In genomic region chr11:78187366-78188011, GRCh38 we compare ENCODE assay signal across 8 cellular contexts. TPM values are rescaled to one million over a fixed set of nuclear protein-coding genes. Genes with fewer than 3 reads are reported as not detected.
DNase-seq lines count a peak whose midpoint lies in the region; ATAC-seq and TF ChIP-seq lines count a peak whose summit lies in the region.

No MANE protein-coding gene starts in this region.

- DNase-seq in HFF-Myc (ENCODE audit: extremely low read depth, low read depth) (no peak), glutamatergic neuron (no peak), smooth muscle cell (lab: John Stamatoyannopoulos, UW; ENCODE audit: unreplicated experiment) (no peak), activated gamma-delta T cell treated with Interleukin-2 at 50 U/mL for 16 hours (no peak), DMS79 (lab: John Stamatoyannopoulos, UW) (no peak)
- DNase-seq in activated CD4-positive, alpha-beta memory T cell treated with anti-CD3 and anti-CD28 coated beads, Interleukin-2, amount 10 ng/mL, durations not matched to agents 7 days and 5 days: no peak

- POLR2A ChIA-PET in activated CD4-positive, alpha-beta memory T cell treated with anti-CD3 and anti-CD28 coated beads, Interleukin-2, amount 10 ng/mL, durations not matched to agents 7 days and 5 days (lab: Charles Lee): interaction anchor here (0.8 to 3.9 kb wide), 12 partner anchors 12 to 387 kb away, joined by 3 to 27 read pairs (median 4); partner anchors contain the start of genes ALG8, INTS4, NARS2 and RSF1

- peak overlapping the region; percentile 79 for H3K4me3 ChIP-seq in HFF-Myc (replicated peaks; ENCODE audit: low read depth, low read length)
- peak overlapping the region; percentile 87 for H3K4me3 ChIP-seq in smooth muscle cell

- ATAC-seq in HG03378 (IDR thresholded peaks at IDR 0.05; ENCODE audit: unreplicated experiment) (no peak), HG02840 (IDR thresholded peaks at IDR 0.05; ENCODE audit: low FRiP score, unreplicated experiment) (no peak)

- peaks cover 8% of the 10 kb centered on the region for H3K36me3 Mint-ChIP-seq in activated CD4-positive, alpha-beta memory T cell treated with anti-CD3 and anti-CD28 coated beads, Interleukin-2, amount 10 ng/mL, durations not matched to agents 7 days and 5 days (ENCODE audit: low read depth)
- no peaks in the 10 kb centered on the region for H3K36me3 Mint-ChIP-seq in glutamatergic neuron (ENCODE audit: unreplicated experiment)

- no peaks in the 10 kb centered on the region for H3K27me3 Mint-ChIP-seq in activated CD4-positive, alpha-beta memory T cell treated with anti-CD3 and anti-CD28 coated beads, Interleukin-2, amount 10 ng/mL, durations not matched to agents 7 days and 5 days
- peaks cover 12% of the 10 kb centered on the region for H3K27me3 Mint-ChIP-seq in glutamatergic neuron (ENCODE audit: unreplicated experiment)

- H4K20me1 ChIP-seq in smooth muscle cell (ENCODE audit: low read depth): peaks cover 38% of the 10 kb centered on the region

- peak overlapping the region; percentile 83 for H3K27ac ChIP-seq in smooth muscle cell (ENCODE audit: low read depth)

- H3F3A ChIP-seq in smooth muscle cell (ENCODE audit: low read depth): peaks cover 10% of the 10 kb centered on the region

- WGBS in smooth muscle cell (ENCODE audit: low lambda C conversion rate): 44% methylated on average over 18 of the region's 19 CpGs

- H3K9ac ChIP-seq in smooth muscle cell (ENCODE audit: low read depth): peak overlapping the region; percentile 65

- no peaks in the 10 kb centered on the region for H3K9me3 Mint-ChIP-seq in activated CD4-positive, alpha-beta memory T cell treated with anti-CD3 and anti-CD28 coated beads, Interleukin-2, amount 10 ng/mL, durations not matched to agents 7 days and 5 days
- peaks cover 8% of the 10 kb centered on the region for H3K9me3 Mint-ChIP-seq in glutamatergic neuron (ENCODE audit: unreplicated experiment)

- H3K4me1 ChIP-seq in smooth muscle cell (ENCODE audit: low read depth): peaks cover 7% of the 10 kb centered on the region

- H3K27ac Mint-ChIP-seq in activated CD4-positive, alpha-beta memory T cell treated with anti-CD3 and anti-CD28 coated beads, Interleukin-2, amount 10 ng/mL, durations not matched to agents 7 days and 5 days: peak overlapping the region; percentile 82
- peak overlapping the region; percentile 70 for H3K27ac Mint-ChIP-seq in glutamatergic neuron (ENCODE audit: unreplicated experiment)

- H3K79me2 ChIP-seq in smooth muscle cell (ENCODE audit: low read depth): peaks cover 38% of the 10 kb centered on the region

- peak overlapping the region; percentile 21 for H2AFZ ChIP-seq in smooth muscle cell (ENCODE audit: low read depth)

- H3K36me3 ChIP-seq in smooth muscle cell (ENCODE audit: low read depth): no peaks in the 10 kb centered on the region

- peaks cover 41% of the 10 kb centered on the region for H3K4me1 Mint-ChIP-seq in activated CD4-positive, alpha-beta memory T cell treated with anti-CD3 and anti-CD28 coated beads, Interleukin-2, amount 10 ng/mL, durations not matched to agents 7 days and 5 days
- H3K4me1 Mint-ChIP-seq in glutamatergic neuron (ENCODE audit: low read depth, unreplicated experiment): peaks cover 25% of the 10 kb centered on the region

- no peak for TF ChIP-seq CTCF in HFF-Myc (IDR thresholded peaks at IDR 0.05; ENCODE audit: low read depth, low read length, missing control alignments)
- TF ChIP-seq CTCF in glutamatergic neuron (IDR thresholded peaks at IDR 0.05; ENCODE audit: partially characterized antibody, unreplicated experiment): no peak
- TF ChIP-seq CTCF in smooth muscle cell (IDR thresholded peaks at IDR 0.05; ENCODE audit: borderline replicate concordance, insufficient read depth, poor library complexity, severe bottlenecking): no peak

- peak overlapping the region; percentile 98 for H3K4me3 Mint-ChIP-seq in activated CD4-positive, alpha-beta memory T cell treated with anti-CD3 and anti-CD28 coated beads, Interleukin-2, amount 10 ng/mL, durations not matched to agents 7 days and 5 days
- H3K4me3 Mint-ChIP-seq in glutamatergic neuron (ENCODE audit: unreplicated experiment): peak overlapping the region; percentile 93

- peak overlapping the region; percentile 86 for H3K4me2 ChIP-seq in smooth muscle cell

- H3K27me3 ChIP-seq in smooth muscle cell (ENCODE audit: low read depth): no peaks in the 10 kb centered on the region

- no peaks in the 10 kb centered on the region for H3K9me3 ChIP-seq in smooth muscle cell (replicated peaks; ENCODE audit: low read depth)

- CTCF ChIA-PET in activated CD4-positive, alpha-beta memory T cell treated with anti-CD3 and anti-CD28 coated beads, Interleukin-2, amount 10 ng/mL, durations not matched to agents 7 days and 5 days (lab: Charles Lee): interaction anchor here (0.9 to 1.8 kb wide), 3 partner anchors 228 to 377 kb away, joined by 3 to 11 read pairs (median 4); no protein-coding TSS in a partner anchor

RNA-seq across cellular contexts. Expression of gene KCTD21, which starts 0.9 kb away (rescaled TPM):
- 1 to 10 TPM; 7.5 to 9.3 TPM for total RNA-seq in activated CD4-positive, alpha-beta memory T cell treated with anti-CD3 and anti-CD28 coated beads, Interleukin-2, amount 10 ng/mL, durations not matched to agents 7 days and 5 days
- total RNA-seq in glutamatergic neuron (ENCODE audit: unreplicated experiment): 9.7 TPM
- total RNA-seq in smooth muscle cell: 18.5 and 23.5 TPM in 2 replicates
- polyA plus RNA-seq in smooth muscle cell: 4.9 and 6.6 TPM in 2 replicates

RNA-seq across cellular contexts. Expression of gene USP35, which starts 1.2 kb away (rescaled TPM):
- total RNA-seq in activated CD4-positive, alpha-beta memory T cell treated with anti-CD3 and anti-CD28 coated beads, Interleukin-2, amount 10 ng/mL, durations not matched to agents 7 days and 5 days: 10 to 100 TPM; 10.8 to 12.1 TPM
- 34.2 TPM for total RNA-seq in glutamatergic neuron (ENCODE audit: unreplicated experiment)
- total RNA-seq in smooth muscle cell: 9.5 and 10.5 TPM in 2 replicates
- polyA plus RNA-seq in smooth muscle cell: 4.5 and 7.3 TPM in 2 replicates

RNA-seq across cellular contexts. Expression of gene ALG8, which starts 48.1 kb away (rescaled TPM):
- 10 to 100 TPM; 40.2 to 48.1 TPM for total RNA-seq in activated CD4-positive, alpha-beta memory T cell treated with anti-CD3 and anti-CD28 coated beads, Interleukin-2, amount 10 ng/mL, durations not matched to agents 7 days and 5 days
- total RNA-seq in glutamatergic neuron (ENCODE audit: unreplicated experiment) (30.3 TPM), smooth muscle cell (68.3 and 103 TPM in 2 replicates)
- 62.0 and 66.4 TPM in 2 replicates for polyA plus RNA-seq in smooth muscle cell
